ENCODE assay signal across 10 cellular contexts in genomic region chr6:106167105-106167814, GRCh38.
DNase-seq lines count a peak whose midpoint lies in the region; ATAC-seq and TF ChIP-seq lines count a peak whose summit lies in the region.
"Had no signal": no experiment of that assay in that cellular context is flagged by ENCODE, and none has a peak within 500 bp of the region (broad histone marks: within the 10 kb centered on the region; RNA-seq: fewer than 3 reads in every experiment).

No MANE protein-coding gene starts in this region.

- POLR2A ChIA-PET in activated CD4-positive, alpha-beta memory T cell treated with anti-CD3 and anti-CD28 coated beads for 36 hours (lab: Charles Lee), result interaction anchor here (1.7 to 6.3 kb wide), 5 partner anchors 11 to 68 kb away, joined by 4 to 72 read pairs (median 8); no protein-coding TSS in a partner anchor
- POLR2A ChIA-PET in RWPE1 (lab: Yijun Ruan, JAX; ENCODE audit: low non-redundant PET), result no interaction called here

- H3K4me1 Mint-ChIP-seq in activated CD4-positive, alpha-beta memory T cell treated with anti-CD3 and anti-CD28 coated beads for 36 hours (ENCODE audit: low read depth), result peaks cover 78% of the 10 kb centered on the region

- DNase-seq in activated CD4-positive, alpha-beta memory T cell treated with anti-CD3 and anti-CD28 coated beads for 36 hours, result no peak
- DNase-seq in RWPE1 (ENCODE audit: low spot score), result no peak
- no peak for DNase-seq in NCI-H1930 (lab: John Stamatoyannopoulos, UW)
- DNase-seq in HT-29 (ENCODE audit: low spot score), result no peak
- no peak for DNase-seq in KG1 (lab: John Stamatoyannopoulos, UW)
- DNase-seq: NK-92 treated with Interleukin-12 subunit alpha and Interleukin-12 subunit beta, amount 100 ng/mL, for 24 hours had no signal

- CTCF ChIA-PET in activated CD4-positive, alpha-beta memory T cell treated with anti-CD3 and anti-CD28 coated beads for 36 hours (lab: Charles Lee), result interaction anchor here (0.9 to 2.3 kb wide), 5 partner anchors 20 to 134 kb away, joined by 3 to 8 read pairs (median 3); no protein-coding TSS in a partner anchor
- CTCF ChIA-PET in RWPE1 (lab: Yijun Ruan, JAX), result no interaction called here

- TF ChIP-seq CTCF in RWPE1 (conservative IDR thresholded peaks at IDR 0.05; ENCODE audit: low read depth), result no peak

- H3K9me3 Mint-ChIP-seq in activated CD4-positive, alpha-beta memory T cell treated with anti-CD3 and anti-CD28 coated beads for 36 hours, result no peaks in the 10 kb centered on the region

- peaks cover 1% of the 10 kb centered on the region for H3K36me3 Mint-ChIP-seq in activated CD4-positive, alpha-beta memory T cell treated with anti-CD3 and anti-CD28 coated beads for 36 hours

- peak overlapping the region; percentile 74 for H3K27ac Mint-ChIP-seq in activated CD4-positive, alpha-beta memory T cell treated with anti-CD3 and anti-CD28 coated beads for 36 hours

- H3K27ac ChIP-seq in RWPE1, result no peak overlapping the region
- H3K27ac ChIP-seq: tibial nerve had no signal

- H3K27me3 Mint-ChIP-seq in activated CD4-positive, alpha-beta memory T cell treated with anti-CD3 and anti-CD28 coated beads for 36 hours, result peaks cover 3% of the 10 kb centered on the region

- intact Hi-C loops in activated CD4-positive, alpha-beta memory T cell treated with anti-CD3 and anti-CD28 coated beads for 36 hours (cut with micrococcal nuclease), result no loop called here

- H3K4me3 Mint-ChIP-seq in activated CD4-positive, alpha-beta memory T cell treated with anti-CD3 and anti-CD28 coated beads for 36 hours, result peak overlapping the region; percentile 24

- ATAC-seq in GM18502 (IDR thresholded peaks at IDR 0.05; ENCODE audit: poor library complexity, unreplicated experiment) (peak; percentile 55), GM19468 (IDR thresholded peaks at IDR 0.05; ENCODE audit: extremely low read depth, unreplicated experiment) (peak; percentile 39), HG03095 (IDR thresholded peaks at IDR 0.05; ENCODE audit: unreplicated experiment) (peak; percentile 42)
